Comparison of ENCODE assay signal across 7 cellular contexts in genomic region chr16:88314991-88315542, GRCh38.
"Had no signal": no experiment of that assay in that cellular context is flagged by ENCODE, and none has a peak within 500 bp of the region (broad histone marks: within the 10 kb centered on the region; RNA-seq: fewer than 3 reads in every experiment).

No MANE protein-coding gene starts in this region.

- H3K9me3 ChIP-seq: transverse colon had no signal

- H3K27ac ChIP-seq: transverse colon had no signal

- ATAC-seq: activated CD4-positive, CD25-positive, alpha-beta regulatory T cell treated with anti-CD3 and anti-CD28 coated beads, Interleukin-2, amount 50 U/mL, for 24 hours; stimulated activated naive B cell treated with anti-CD40 and anti-IgM and Interleukin-4, amounts not matched to agents 10 μg/mL and 1 μg/mL and 100 μg/mL, for 72 hours had no signal

- H3K4me3 ChIP-seq: transverse colon had no signal

- H3K36me3 ChIP-seq: spleen, transverse colon had no signal

- H3K4me1 ChIP-seq: transverse colon had no signal

- DNase-seq: activated naive CD4-positive, alpha-beta T cell treated with anti-CD3 and anti-CD28 coated beads, Interleukin-2, amount 10 ng/mL, durations not matched to agents 7 days and 5 days; effector memory CD4-positive, alpha-beta T cell; stimulated activated CD4-positive, alpha-beta T cell treated with anti-CD3 and anti-CD28 coated beads, Interleukin-1b, Interleukin-23, amount 100 ng/mL, for 48 hours; stimulated activated naive B cell treated with anti-CD40 and anti-IgM and Interleukin-4, amounts not matched to agents 10 μg/mL and 1 μg/mL and 100 μg/mL, for 72 hours had no signal
